Comparison of ENCODE assay signal across 34 cellular contexts in genomic region chr6:119256392-119256791, GRCh38.
"Had no signal": no experiment of that assay in that cellular context is flagged by ENCODE, and none has a peak within 500 bp of the region (broad histone marks: within the 10 kb centered on the region; RNA-seq: fewer than 3 reads in every experiment).

No MANE protein-coding gene starts in this region.

- H3K9me3 Mint-ChIP-seq: activated CD4-positive, alpha-beta memory T cell treated with anti-CD3 and anti-CD28 coated beads for 36 hours; activated naive CD4-positive, alpha-beta T cell treated with anti-CD3 and anti-CD28 coated beads, Interleukin-2, amount 10 ng/mL, durations not matched to agents 7 days and 5 days; activated naive CD8-positive, alpha-beta T cell treated with anti-CD3 and anti-CD28 coated beads for 36 hours; activated T-cell treated with anti-CD3 and anti-CD28 coated beads, Interleukin-2, amount 50 U/mL, for 4 hours; T-helper 2 cell treated with Interferon-gamma antibody and Interleukin-4, amounts not matched to agents 5 μg/mL and 100 μg/mL, for 36 hours; WTC11 had no signal

- H3K9me3 ChIP-seq: ascending aorta, SJCRH30 had no signal

- H3K27ac Mint-ChIP-seq: activated CD4-positive, alpha-beta memory T cell treated with anti-CD3 and anti-CD28 coated beads for 36 hours; activated naive CD4-positive, alpha-beta T cell treated with anti-CD3 and anti-CD28 coated beads, Interleukin-2, amount 10 ng/mL, durations not matched to agents 7 days and 5 days; activated naive CD8-positive, alpha-beta T cell treated with anti-CD3 and anti-CD28 coated beads for 36 hours; T-helper 2 cell treated with Interferon-gamma antibody and Interleukin-4, amounts not matched to agents 5 μg/mL and 100 μg/mL, for 36 hours; WTC11 had no signal

- H3K4me3 ChIP-seq: ascending aorta, cardiac muscle cell, PC-9, SJCRH30, SK-N-MC had no signal

- H3K27ac ChIP-seq: ascending aorta, cardiac muscle cell, PC-9, RWPE1, SJCRH30, SK-N-MC had no signal

- DNase-seq: activated CD4-positive, alpha-beta memory T cell treated with anti-CD3 and anti-CD28 coated beads for 36 hours; activated CD4-positive, alpha-beta T cell treated with anti-CD3 and anti-CD28 coated beads for 36 hours; activated CD4-positive, alpha-beta T cell treated with anti-CD3 and anti-CD28 coated beads, Interleukin-2, amount 50 U/mL, for 1 hour; activated CD8-positive, alpha-beta memory T cell treated with anti-CD3 and anti-CD28 coated beads, Interleukin-2, amount 50 U/mL, for 4 hours; activated effector memory CD4-positive, alpha-beta T cell treated with Interleukin-2 at 50 U/mL for 16 hours; activated naive CD4-positive, alpha-beta T cell treated with anti-CD3 and anti-CD28 coated beads, Interleukin-2, amount 10 ng/mL, durations not matched to agents 7 days and 5 days; activated naive CD8-positive, alpha-beta T cell treated with anti-CD3 and anti-CD28 coated beads for 36 hours; activated T-cell treated with anti-CD3 and anti-CD28 coated beads for 4 hours; activated T-cell treated with anti-CD3 and anti-CD28 coated beads, Interleukin-2, amount 50 U/mL, for 4 hours; amygdala; Kasumi-1; MM.1S; MV-4-11; NCI-H1092; NCI-H1436 treated with DMSO at 0.1 percent for 48 hours; NCI-H1694 treated with DMSO at 0.1 percent for 48 hours; NCI-H2029; NCI-H345; NCI-H526; NCI-H748 treated with DMSO at 0.1 percent for 48 hours; NK-92 treated with Interleukin-12 subunit alpha and Interleukin-12 subunit beta, amount 100 ng/mL, for 24 hours; PC-9; Right ventricle myocardium superior; SJCRH30 had no signal

- H3K27me3 ChIP-seq: ascending aorta, cardiac muscle cell, SJCRH30 had no signal

- H3K4me1 ChIP-seq: ascending aorta, SJCRH30 had no signal

- H3K4me2 ChIP-seq: PC-9 had no signal

- H2AFZ ChIP-seq: PC-9 had no signal

- H3K36me3 Mint-ChIP-seq: activated naive CD4-positive, alpha-beta T cell treated with anti-CD3 and anti-CD28 coated beads, Interleukin-2, amount 10 ng/mL, durations not matched to agents 7 days and 5 days; WTC11 had no signal

- FAIRE-seq: RCC 7860, TTC549 had no signal

- H3K4me3 Mint-ChIP-seq: activated CD4-positive, alpha-beta memory T cell treated with anti-CD3 and anti-CD28 coated beads for 36 hours; activated CD4-positive, alpha-beta T cell treated with anti-CD3 and anti-CD28 coated beads for 36 hours; activated naive CD4-positive, alpha-beta T cell treated with anti-CD3 and anti-CD28 coated beads, Interleukin-2, amount 10 ng/mL, durations not matched to agents 7 days and 5 days; activated naive CD8-positive, alpha-beta T cell treated with anti-CD3 and anti-CD28 coated beads for 36 hours; activated T-cell treated with anti-CD3 and anti-CD28 coated beads, Interleukin-2, amount 50 U/mL, for 4 hours; activated T-helper 1 cell treated with anti-CD3 and anti-CD28 coated beads, Interleukin-12 subunit alpha, Interleukin-12 subunit beta, Interleukin-2, Interleukin-4 antibody, amounts not matched to agents 30 ng/mL and 10 ng/mL and 1 ng/mL, durations not matched to agents 14 hours and 24 hours and 36 hours; T-helper 2 cell treated with Interferon-gamma antibody and Interleukin-4, amounts not matched to agents 5 μg/mL and 100 μg/mL, for 36 hours; WTC11 had no signal

- H3K36me3 ChIP-seq: ascending aorta, cardiac muscle cell, SJCRH30 had no signal

- ATAC-seq: activated CD4-positive, alpha-beta T cell treated with anti-CD3 and anti-CD28 coated beads for 36 hours; activated CD4-positive, CD25-positive, alpha-beta regulatory T cell treated with anti-CD3 and anti-CD28 coated beads, Interleukin-2, amount 50 U/mL, for 24 hours; activated T-cell treated with anti-CD3 and anti-CD28 coated beads, Interleukin-2, amount 50 U/mL, for 4 hours; WTC11 had no signal

- H3K27me3 Mint-ChIP-seq: activated CD4-positive, alpha-beta memory T cell treated with anti-CD3 and anti-CD28 coated beads for 36 hours; activated CD4-positive, alpha-beta T cell treated with anti-CD3 and anti-CD28 coated beads for 36 hours; activated naive CD4-positive, alpha-beta T cell treated with anti-CD3 and anti-CD28 coated beads, Interleukin-2, amount 10 ng/mL, durations not matched to agents 7 days and 5 days; activated naive CD8-positive, alpha-beta T cell treated with anti-CD3 and anti-CD28 coated beads for 36 hours had no signal
